ENCODE assay signal across 8 cellular contexts in genomic region chr20:36835453-36836198, GRCh38. TPM values are rescaled to one million over a fixed set of nuclear protein-coding genes. Genes with fewer than 3 reads are reported as not detected.
DNase-seq lines count a peak whose midpoint lies in the region; ATAC-seq and TF ChIP-seq lines count a peak whose summit lies in the region.

No MANE protein-coding gene starts in this region.

- TF ChIP-seq CTCF in Caco-2 (IDR thresholded peaks at IDR 0.05; ENCODE audit: insufficient read depth in 1 of 2, low read depth in 1 of 2, low read length in 1 of 2, severe bottlenecking in 1 of 2, unreplicated experiment in 1 of 2) (no peak), IMR-90 (conservative IDR thresholded peaks at IDR 0.05; ENCODE audit: low read depth, low read length) (no peak)

- H3K4me1 Mint-ChIP-seq in Caco-2 (ENCODE audit: low read depth, unreplicated experiment) = peaks cover 8% of the 10 kb centered on the region

- H3K4me3 ChIP-seq in Caco-2 (ENCODE audit: low read depth, low read length) = no peak overlapping the region
- H3K4me3 ChIP-seq in IMR-90 (ENCODE audit: insufficient read depth, low read depth, low read length) = no peak overlapping the region
- H3K4me3 ChIP-seq in esophagus (ENCODE audit: low read depth in 1 of 2, low read length in 2 of 2) = no peak overlapping the region
- peak overlapping the region; percentile 16 to 28 for H3K4me3 ChIP-seq in muscle layer of colon (ENCODE audit: low read depth in 1 of 2, low read length in 2 of 2)

- peak overlapping the region; percentile 39 for H2BK20ac ChIP-seq in IMR-90 (ENCODE audit: low read depth, low read length)

- DNase-seq in Caco-2 (peak; percentile 84 to 90), IMR-90 (peak; percentile 96), OCI-M2 (lab: John Stamatoyannopoulos, UW; ENCODE audit: unreplicated experiment) (peak; percentile 85)
- DNase-seq in activated T-cell treated with anti-CD3 and anti-CD28 coated beads, Interleukin-2, amount 50 U/mL, for 1 hour = peak; percentile 78
- DNase-seq in stimulated activated CD8-positive, alpha-beta memory T cell treated with anti-CD3 and anti-CD28 coated beads, Interleukin-4, amount 100 ng/mL, for 4 hours (ENCODE audit: low read depth in 2 of 2, low spot score in 1 of 2) = peak; percentile 44 to 66

- H3K9ac ChIP-seq in IMR-90 (ENCODE audit: low read depth, low read length) = peak overlapping the region; percentile 47
- H3K9ac ChIP-seq in muscle layer of colon (ENCODE audit: low read length) = peak overlapping the region; percentile 32

- peak overlapping the region; percentile 67 for H3K23ac ChIP-seq in IMR-90 (ENCODE audit: low read depth, low read length)

- CTCF ChIA-PET in Caco-2 (lab: Charles Lee) = interaction anchor here (0.6 to 2.7 kb wide), 13 partner anchors 19 to 633 kb away, joined by 3 to 14 read pairs (median 4); partner anchors contain the start of genes DSN1 and RAB5IF
- CTCF ChIA-PET in IMR-90 (lab: Yijun Ruan, JAX) = interaction anchor here (0.6 to 1.0 kb wide), 3 partner anchors 20 to 49 kb away, joined by 3 to 5 read pairs (median 3); no protein-coding TSS in a partner anchor

- peak overlapping the region; percentile 83 for H2BK120ac ChIP-seq in IMR-90 (ENCODE audit: low read depth, low read length)

- H3K79me1 ChIP-seq in IMR-90 (ENCODE audit: low read depth in 1 of 2, low read length in 2 of 2) = peaks cover 42 to 78% of the 10 kb centered on the region in 2 experiments

- peaks cover 29% of the 10 kb centered on the region for H3K36me3 Mint-ChIP-seq in Caco-2 (ENCODE audit: insufficient read depth, unreplicated experiment)

- H3K4me1 ChIP-seq in Caco-2 (peaks cover 4% of the 10 kb centered on the region; the same call in 1 of the 2 replicates), IMR-90 (ENCODE audit: control insufficient read depth, insufficient read depth, low read length) (peaks cover 42% of the 10 kb centered on the region), esophagus (ENCODE audit: control insufficient read depth in 2 of 2, insufficient read depth in 2 of 2, low read length in 1 of 2) (peaks cover 5 to 21% of the 10 kb centered on the region in 2 donors), muscle layer of colon (ENCODE audit: insufficient read depth, low read length) (peaks cover 56% of the 10 kb centered on the region)

- peak overlapping the region; percentile 86 for H3K27ac Mint-ChIP-seq in Caco-2 (ENCODE audit: unreplicated experiment)

- H3K4me3 Mint-ChIP-seq in Caco-2 (ENCODE audit: unreplicated experiment) = peak overlapping the region; percentile 63

- BruUV-seq in Caco-2 (replicated peaks; lab: Mats Ljungman, UMichigan) (no TSS peak), IMR-90 (replicated peaks; lab: Mats Ljungman, UMichigan) (no TSS peak)

- H3K14ac ChIP-seq in IMR-90 (replicated peaks; ENCODE audit: low read depth, low read length) = peak overlapping the region; percentile 85

- TF ChIP-seq RAD21 in IMR-90 (IDR thresholded peaks at IDR 0.05; ENCODE audit: low read length) = no peak; the same call in 1 of the 2 replicates

- H2AFZ ChIP-seq in IMR-90 (replicated peaks; ENCODE audit: low read length, poor library complexity) = peak overlapping the region; percentile 84

- WGBS in IMR-90 (ENCODE audit: extremely low coverage in 2 of 2, insufficient read length in 1 of 2), 2 experiments = 0% methylated on average over 10 of the region's 28 CpGs; no CpG with 5 or more reads in 1 of the 2 experiments
- 2 to 4% methylated on average over 26 to 28 of the region's 28 CpGs for WGBS in esophagus, 2 donors

- no peaks in the 10 kb centered on the region for H3K36me3 ChIP-seq in Caco-2 (ENCODE audit: control insufficient read depth, insufficient read depth, low read length)
- H3K36me3 ChIP-seq in IMR-90 (ENCODE audit: control insufficient read depth, insufficient read depth, low read length) = peaks cover 12% of the 10 kb centered on the region
- H3K36me3 ChIP-seq in esophagus (ENCODE audit: control insufficient read depth in 2 of 2, insufficient read depth in 2 of 2, low read length in 1 of 2) = peaks cover 0 to 6% of the 10 kb centered on the region in 2 donors
- H3K36me3 ChIP-seq in muscle layer of colon (ENCODE audit: insufficient read depth, low read length) = peaks cover 19% of the 10 kb centered on the region

- dilution Hi-C loops in IMR-90 (cut with HindIII; ENCODE audit: low sequenced_read_pairs, unreplicated experiment) = no loop called here

- H2BK15ac ChIP-seq in IMR-90 (ENCODE audit: low read depth, low read length) = peak overlapping the region; percentile 85; the same call in 1 of the 3 replicates

- peak overlapping the region; percentile 86 for H3K27ac ChIP-seq in IMR-90 (ENCODE audit: insufficient read depth, low read length)
- peak overlapping the region; percentile 71 to 86 for H3K27ac ChIP-seq in esophagus (ENCODE audit: low read depth in 2 of 2, low read length in 1 of 2)
- peak overlapping the region; percentile 71 for H3K27ac ChIP-seq in muscle layer of colon (ENCODE audit: low read depth, low read length)

- in situ Hi-C loops in IMR-90 (cut with MboI; ENCODE audit: low sequenced_read_pairs) = no loop called here

- H4K20me1 ChIP-seq in IMR-90 (ENCODE audit: insufficient read depth, low read length) = peaks cover 24% of the 10 kb centered on the region; the same call in 1 of the 2 replicates

- TF ChIP-seq POLR2A in IMR-90 (IDR thresholded peaks at IDR 0.05; ENCODE audit: low read depth, low read length) = 0 out of 2 replicates have a peak, but pooled peaks have one; percentile 37

- intact Hi-C loops in Caco-2 (cut with micrococcal nuclease; ENCODE audit: unreplicated experiment) (loop anchor here (1.0 kb wide), 1 partner anchor 50 kb away; no protein-coding TSS in a partner anchor), IMR-90 (cut with micrococcal nuclease) (loop anchor here (1.0 kb wide), 1 partner anchor 27 kb away; no protein-coding TSS in a partner anchor)

- no peaks in the 10 kb centered on the region for H3K9me3 ChIP-seq in Caco-2
- H3K9me3 ChIP-seq in IMR-90 (ENCODE audit: control insufficient read depth, insufficient read depth, low read length) = no peaks in the 10 kb centered on the region
- no peaks in the 10 kb centered on the region for H3K9me3 ChIP-seq in esophagus (ENCODE audit: control insufficient read depth in 2 of 2, insufficient read depth in 1 of 2, low read depth in 1 of 2, low read length in 1 of 2)
- H3K9me3 ChIP-seq in muscle layer of colon (ENCODE audit: low read length) = no peaks in the 10 kb centered on the region

- no peaks in the 10 kb centered on the region for H3K9me3 Mint-ChIP-seq in Caco-2 (ENCODE audit: unreplicated experiment)

- H2BK5ac ChIP-seq in IMR-90 (ENCODE audit: low read depth, low read length, poor library complexity, severe bottlenecking) = peak overlapping the region; percentile 89

- ATAC-seq in GM21447 (IDR thresholded peaks at IDR 0.05; ENCODE audit: unreplicated experiment) (peak; percentile 80), IMR-90 (ENCODE audit: low read depth) (peak; percentile 90)

- H2AK5ac ChIP-seq in IMR-90 (ENCODE audit: low read depth, low read length) = peak overlapping the region; percentile 97

- peak overlapping the region; percentile 49 for H4K5ac ChIP-seq in IMR-90 (ENCODE audit: low read depth, low read length)

- H2AK9ac ChIP-seq in IMR-90 (replicated peaks; ENCODE audit: low read depth, low read length, poor library complexity) = peak overlapping the region; percentile 92

- peaks cover 29% of the 10 kb centered on the region for H3K9me1 ChIP-seq in IMR-90 (ENCODE audit: insufficient read depth, low read length)

- H4K91ac ChIP-seq in IMR-90 (ENCODE audit: insufficient read depth, low read depth, low read length) = peak overlapping the region; percentile 88

- peak overlapping the region; percentile 16; the same call in 1 of the 2 replicates for H3K56ac ChIP-seq in IMR-90 (ENCODE audit: extremely low read depth, insufficient read depth, low read length)

- POLR2A ChIA-PET in Caco-2 (lab: Charles Lee) = interaction anchor here (0.7 to 1.6 kb wide), 4 partner anchors 10 to 230 kb away, joined by 3 to 9 read pairs (median 6); partner anchors contain the start of genes DSN1 and RAB5IF
- POLR2A ChIA-PET in IMR-90 (lab: Charles Lee; ENCODE audit: unreplicated experiment) = interaction anchor here (0.5 to 1.2 kb wide), 2 partner anchors 25 to 26 kb away, joined by 3 to 4 read pairs; no protein-coding TSS in a partner anchor

- no peaks in the 10 kb centered on the region for H3K27me3 Mint-ChIP-seq in Caco-2 (ENCODE audit: insufficient read depth, unreplicated experiment)

- peak overlapping the region; percentile 50 for H3K18ac ChIP-seq in IMR-90 (ENCODE audit: low read depth, low read length)

- H3K4me2 ChIP-seq in IMR-90 (ENCODE audit: low read depth, low read length) = peak overlapping the region; percentile 47; the same call in 1 of the 2 replicates

- H3K4ac ChIP-seq in IMR-90 (ENCODE audit: low read depth, low read length) = peak overlapping the region; percentile 95

- peak overlapping the region; percentile 69 to 90; a peak in 3 of 4 replicates for H4K8ac ChIP-seq in IMR-90 (ENCODE audit: low read depth in 2 of 2, low read length in 2 of 2)

- H3K27me3 ChIP-seq in Caco-2 (replicated peaks; ENCODE audit: control insufficient read depth, insufficient read depth, low read length) (no peaks in the 10 kb centered on the region), IMR-90 (ENCODE audit: control insufficient read depth, insufficient read depth, low read length) (no peaks in the 10 kb centered on the region), esophagus (ENCODE audit: control insufficient read depth in 1 of 2, insufficient read depth in 2 of 2, low read length in 2 of 2) (no peaks in the 10 kb centered on the region), muscle layer of colon (ENCODE audit: control insufficient read depth in 1 of 2, insufficient read depth in 2 of 2, low read length in 2 of 2) (no peaks in the 10 kb centered on the region)

TF ChIP-seq in IMR-90, 13 proteins besides CTCF, POLR2A, EP300 and RAD21:
- TF ChIP-seq, protein P1, sequence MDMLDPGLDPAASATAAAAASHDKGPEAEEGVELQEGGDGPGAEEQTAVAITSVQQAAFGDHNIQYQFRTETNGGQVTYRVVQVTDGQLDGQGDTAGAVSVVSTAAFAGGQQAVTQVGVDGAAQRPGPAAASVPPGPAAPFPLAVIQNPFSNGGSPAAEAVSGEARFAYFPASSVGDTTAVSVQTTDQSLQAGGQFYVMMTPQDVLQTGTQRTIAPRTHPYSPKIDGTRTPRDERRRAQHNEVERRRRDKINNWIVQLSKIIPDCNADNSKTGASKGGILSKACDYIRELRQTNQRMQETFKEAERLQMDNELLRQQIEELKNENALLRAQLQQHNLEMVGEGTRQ (IDR thresholded peaks at IDR 0.05; ENCODE audit: low read depth, low read length) = no peak
- TF ChIP-seq BHLHE40 (IDR thresholded peaks at IDR 0.05; ENCODE audit: low read depth, low read length) (no peak), MXI1 (IDR thresholded peaks at IDR 0.05; ENCODE audit: borderline replicate concordance, low read depth, low read length) (0 out of 2 replicates have a peak, but pooled peaks have one; percentile 22), MAZ (IDR thresholded peaks at IDR 0.05; ENCODE audit: borderline replicate concordance, low read depth, low read length) (peak; percentile 88)

RNA-seq across cellular contexts. Expression of gene TLDC2, which starts 40.3 kb away (rescaled TPM):
- total RNA-seq in Caco-2 (2022) = 0.14 TPM in 1 of 2 replicates, not detected in the other
- total RNA-seq in IMR-90 (2012; rRNA removed) = under 0.01 and 0.18 TPM in 2 replicates
- polyA plus RNA-seq in IMR-90 (2012; rRNA removed) = 0.07 and 0.19 TPM in 2 replicates
- 0.05 and 0.08 TPM in 2 replicates for polyA plus RNA-seq in IMR-90 (2012; cell fraction: cytosol; rRNA removed)
- polyA plus RNA-seq in IMR-90 (2012; cell fraction: nucleus; rRNA removed; ENCODE audit: low replicate concordance) = 0.07 and 0.10 TPM in 2 replicates
- under 1 TPM; 0.16 to 0.29 TPM for polyA plus RNA-seq in esophagus

Comparison
In these comparisons a context has a peak if more than half of its experiments do, and no peak if none do; other contexts are left out.
1. H3K4me3 ChIP-seq: peak in muscle layer of colon (2 of 2); none in Caco-2 (single experiment), IMR-90 (single experiment) and esophagus (0 of 2).
2. Peak in every context shown above with its lines, with median percentiles within 50 percentile points of each other: DNase-seq and H3K27ac ChIP-seq.